In the genomic region with DNA sequence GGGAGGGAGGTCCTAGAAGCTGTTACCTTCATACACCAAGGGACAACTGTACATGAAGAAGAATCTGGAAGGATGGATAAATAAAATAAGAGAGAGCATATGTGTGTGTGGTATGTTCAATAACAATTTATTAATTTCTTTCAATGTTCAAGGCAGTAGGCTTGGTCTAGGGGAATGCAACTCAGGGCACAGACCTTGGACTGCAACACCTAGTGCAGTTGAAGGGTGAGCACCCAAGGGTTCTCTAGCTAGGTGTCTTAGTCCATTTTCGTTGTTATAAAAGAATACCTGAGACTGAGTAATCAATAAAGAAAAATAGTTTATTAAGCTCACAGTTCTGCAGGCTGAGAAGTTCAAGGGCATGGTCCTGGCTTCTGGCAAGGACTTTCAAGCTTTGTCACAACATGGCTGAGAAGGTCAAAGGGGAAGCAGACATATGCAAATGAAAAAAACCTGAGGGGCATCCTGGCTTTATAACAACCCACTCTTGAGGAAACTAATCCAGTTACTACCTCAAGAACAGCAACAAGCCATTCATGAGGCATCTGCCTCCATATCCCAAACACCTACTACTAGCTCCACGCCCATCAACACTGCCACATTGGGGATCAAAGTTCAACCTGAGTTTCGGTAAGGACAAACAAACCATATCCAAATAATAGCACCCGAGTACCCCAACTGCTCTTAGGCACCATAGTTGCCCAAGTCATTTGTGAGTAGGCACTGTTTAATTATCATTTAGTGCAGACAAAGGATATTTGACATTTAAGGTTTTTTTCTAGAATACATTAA, we compare ENCODE assay signal across 1 cellular context.
TF ChIP-seq lines count a peak whose summit lies in the region.

No MANE protein-coding gene starts in this region.

TF ChIP-seq in HepG2, 621 proteins besides CTCF, POLR2A, EP300 and RAD21 (continued from another document):
- no peak for TF ChIP-seq ZSCAN22 (CRISPR knock-in tag; IDR thresholded peaks at IDR 0.05)
- no peak for TF ChIP-seq KDM4B (CRISPR knock-in tag; IDR thresholded peaks at IDR 0.05)
- TF ChIP-seq BRCA1 (CRISPR knock-in tag; IDR thresholded peaks at IDR 0.05), result no peak
- no peak for TF ChIP-seq ATF7 (IDR thresholded peaks at IDR 0.05)
- no peak for TF ChIP-seq ATF7 (CRISPR knock-in tag; IDR thresholded peaks at IDR 0.05)
- no peak for TF ChIP-seq HOXA3 (CRISPR knock-in tag; IDR thresholded peaks at IDR 0.05)
- peak; percentile 40 for TF ChIP-seq SOX5 (CRISPR knock-in tag; IDR thresholded peaks at IDR 0.05; ENCODE audit: borderline replicate concordance)
- TF ChIP-seq HNF4G (IDR thresholded peaks at IDR 0.05; ENCODE audit: borderline replicate concordance, low read depth, low read length), result peak; percentile 57
- no peak for TF ChIP-seq HNF4G (CRISPR knock-in tag; IDR thresholded peaks at IDR 0.05; ENCODE audit: borderline replicate concordance, low read depth)
- no peak for TF ChIP-seq FOXP4 (CRISPR knock-in tag; IDR thresholded peaks at IDR 0.05)
- no peak for TF ChIP-seq NR2F6 (IDR thresholded peaks at IDR 0.05)
- TF ChIP-seq NR2F6 (CRISPR knock-in tag; IDR thresholded peaks at IDR 0.05), result peak; percentile 12; the same call in 1 of the 2 replicates
- TF ChIP-seq KLF16 (CRISPR knock-in tag; IDR thresholded peaks at IDR 0.05), result no peak
- TF ChIP-seq, protein P1, sequence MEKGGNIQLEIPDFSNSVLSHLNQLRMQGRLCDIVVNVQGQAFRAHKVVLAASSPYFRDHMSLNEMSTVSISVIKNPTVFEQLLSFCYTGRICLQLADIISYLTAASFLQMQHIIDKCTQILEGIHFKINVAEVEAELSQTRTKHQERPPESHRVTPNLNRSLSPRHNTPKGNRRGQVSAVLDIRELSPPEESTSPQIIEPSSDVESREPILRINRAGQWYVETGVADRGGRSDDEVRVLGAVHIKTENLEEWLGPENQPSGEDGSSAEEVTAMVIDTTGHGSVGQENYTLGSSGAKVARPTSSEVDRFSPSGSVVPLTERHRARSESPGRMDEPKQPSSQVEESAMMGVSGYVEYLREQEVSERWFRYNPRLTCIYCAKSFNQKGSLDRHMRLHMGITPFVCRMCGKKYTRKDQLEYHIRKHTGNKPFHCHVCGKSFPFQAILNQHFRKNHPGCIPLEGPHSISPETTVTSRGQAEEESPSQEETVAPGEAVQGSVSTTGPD (CRISPR knock-in tag; IDR thresholded peaks at IDR 0.05), result 0 out of 2 replicates have a peak, but pooled peaks have one; percentile 32
- TF ChIP-seq ZMYM3 (CRISPR knock-in tag; IDR thresholded peaks at IDR 0.05), result no peak
- no peak for TF ChIP-seq XRCC5 (optimal IDR thresholded peaks at IDR 0.05; ENCODE audit: low read length)
- no peak for TF ChIP-seq ZNF75D (CRISPR knock-in tag; IDR thresholded peaks at IDR 0.05; ENCODE audit: borderline replicate concordance)
- TF ChIP-seq FOXA3 (CRISPR knock-in tag; IDR thresholded peaks at IDR 0.05), result 0 out of 2 replicates have a peak, but pooled peaks have one; percentile 33
- no peak for TF ChIP-seq HOXA9 (CRISPR knock-in tag; IDR thresholded peaks at IDR 0.05; ENCODE audit: borderline replicate concordance)
